33 cellular contexts compared by ENCODE assay signal in the genomic region with DNA sequence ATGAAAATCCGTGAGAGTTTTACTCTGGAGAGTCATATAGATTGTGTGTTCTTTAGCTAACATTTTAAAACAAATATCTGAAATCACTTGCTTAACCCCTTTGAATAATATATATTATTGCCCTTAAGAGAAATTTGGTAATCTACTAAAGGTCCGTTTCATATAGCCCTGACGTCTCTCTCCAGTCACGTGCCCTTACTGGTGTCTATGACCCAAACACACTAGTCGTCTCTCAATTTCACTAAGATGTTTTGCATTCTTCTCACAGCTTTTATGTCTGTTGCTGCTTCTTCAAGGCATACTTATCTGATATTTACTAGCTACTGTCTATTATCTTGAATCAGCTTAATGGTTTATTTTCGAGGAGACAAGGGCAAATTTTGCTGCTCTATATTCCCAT.
"Had no signal": no experiment of that assay in that cellular context is flagged by ENCODE, and none has a peak within 500 bp of the region (broad histone marks: within the 10 kb centered on the region; RNA-seq: fewer than 3 reads in every experiment).

No MANE protein-coding gene starts in this region.

- H3K27me3 ChIP-seq: adrenal gland, ascending aorta, body of pancreas, brain microvascular endothelial cell, breast epithelium, cardiac muscle cell had no signal

- DNase-seq: activated effector memory CD4-positive, alpha-beta T cell treated with anti-CD3 and anti-CD28 coated beads, Interleukin-2, amount 50 U/mL, for 16 hours; activated effector memory CD4-positive, alpha-beta T cell treated with Interleukin-2 at 50 U/mL for 16 hours; activated gamma-delta T cell; activated gamma-delta T cell treated with Interleukin-2 at 50 U/mL for 16 hours; activated naive CD4-positive, alpha-beta T cell; activated naive CD4-positive, alpha-beta T cell treated with anti-CD3 and anti-CD28 coated beads for 36 hours; activated naive CD4-positive, alpha-beta T cell treated with anti-CD3 and anti-CD28 coated beads, Interleukin-2, amount 10 ng/mL, durations not matched to agents 7 days and 5 days; activated naive CD4-positive, alpha-beta T cell treated with anti-CD3 and anti-CD28 coated beads, Interleukin-2, amount 50 U/mL, for 16 hours; activated naive CD4-positive, alpha-beta T cell treated with Interleukin-2 at 50 U/mL for 16 hours; activated naive CD8-positive, alpha-beta T cell treated with anti-CD3 and anti-CD28 coated beads for 36 hours; activated naive CD8-positive, alpha-beta T cell treated with anti-CD3 and anti-CD28 coated beads, Interleukin-2, amount 10 ng/mL, durations not matched to agents 7 days and 5 days; activated naive CD8-positive, alpha-beta T cell treated with anti-CD3 and anti-CD28 coated beads, Interleukin-2, amount 50 U/mL, for 24 hours; activated T-cell treated with anti-CD3 and anti-CD28 coated beads, Interleukin-2, amount 50 U/mL, for 24 hours; activated T-cell treated with anti-CD3 and anti-CD28 coated beads, Interleukin-2, amount 50 U/mL, for 4 hours; activated T-cell treated with anti-CD3 and anti-CD28 coated beads, Interleukin-2, amount 50 U/mL, for 48 hours; activated T-cell treated with anti-CD3 and anti-CD28 coated beads, Interleukin-2, amount 50 U/mL, for 72 hours; adrenal gland; amniotic stem cell; amygdala; anterior cingulate cortex; aorta; body of pancreas; brain microvascular endothelial cell; caudate nucleus; central memory CD4-positive, alpha-beta T cell; cerebellar nuclear complex had no signal

- ATAC-seq: activated naive CD4-positive, alpha-beta T cell treated with anti-CD3 and anti-CD28 coated beads, Interleukin-2, amount 50 U/mL, for 72 hours; activated naive CD8-positive, alpha-beta T cell treated with anti-CD3 and anti-CD28 coated beads, Interleukin-2, amount 50 U/mL, for 24 hours; activated T-cell treated with anti-CD3 and anti-CD28 coated beads, Interleukin-2, amount 50 U/mL, for 4 hours; activated T-cell treated with anti-CD3 and anti-CD28 coated beads, Interleukin-2, amount 50 U/mL, for 72 hours; activated T-helper 17 cell treated with anti-CD3 and anti-CD28 coated beads, Interleukin-2, amount 50 U/mL, for 72 hours; body of pancreas had no signal

- H3K4me3 ChIP-seq: adrenal gland, ascending aorta, body of pancreas, breast epithelium, cardiac muscle cell had no signal

- H3K4me1 ChIP-seq: adrenal gland, ascending aorta, body of pancreas, breast epithelium had no signal

- H3K9me3 ChIP-seq: adrenal gland, ascending aorta, body of pancreas had no signal

- H3K36me3 ChIP-seq: adrenal gland, ascending aorta, brain microvascular endothelial cell, breast epithelium, cardiac muscle cell had no signal

- H3K27ac ChIP-seq: adrenal gland, ascending aorta, body of pancreas, brain microvascular endothelial cell, breast epithelium, cardiac muscle cell had no signal

- FAIRE-seq: astrocyte, bronchial epithelial cell had no signal
